ENCODE assay signal across 1 cellular context in the genomic region with DNA sequence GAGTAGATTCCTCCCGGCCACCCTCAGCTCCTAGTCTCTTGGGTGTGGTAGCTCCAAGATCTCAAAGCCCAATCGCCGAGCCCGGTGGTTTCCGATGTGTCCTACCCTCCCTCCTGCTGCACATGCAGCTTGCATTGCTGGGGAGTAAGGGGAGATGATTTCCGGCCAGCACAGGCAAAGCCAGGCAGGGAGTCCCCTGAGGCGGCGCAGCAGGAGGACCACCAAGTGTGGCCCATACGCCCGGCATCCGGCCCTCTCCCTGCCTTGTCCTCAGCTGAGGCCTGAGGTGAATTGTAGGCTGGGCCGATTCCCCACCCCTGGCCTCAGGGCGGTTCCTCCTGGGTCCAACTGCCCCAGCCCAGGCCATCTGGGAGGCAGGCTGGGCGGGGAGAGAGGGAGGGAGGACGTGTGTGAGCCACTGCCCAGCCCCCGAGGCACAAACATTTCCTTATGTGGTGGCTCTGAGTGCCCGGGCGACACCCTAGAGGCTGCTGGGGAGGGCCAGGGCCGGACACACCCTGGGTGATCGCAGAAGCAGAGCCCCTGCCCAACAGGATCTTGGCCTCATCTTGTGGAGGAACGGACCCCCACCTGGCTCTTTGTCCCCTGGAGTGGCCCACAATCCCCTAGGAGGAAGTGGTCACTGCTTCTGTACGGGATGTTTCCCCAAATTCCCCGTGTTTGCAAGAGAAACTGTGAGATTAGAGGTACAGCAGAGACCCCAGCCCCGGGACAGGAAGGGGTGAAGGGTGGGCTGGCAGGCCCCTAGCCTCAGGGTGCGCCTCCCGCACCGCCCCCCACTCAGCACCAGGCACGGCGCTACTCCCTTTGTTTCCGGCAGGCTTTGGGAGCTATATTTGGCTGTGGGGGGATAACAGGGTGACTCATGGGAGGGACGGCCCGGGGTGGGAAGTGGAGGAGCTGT.
A peak's percentile ranks its signal among the peaks of the same experiment; 100 is the strongest.
TF ChIP-seq lines count a peak whose summit lies in the region.

No MANE protein-coding gene starts in this region.

TF ChIP-seq in HEK293, 187 proteins besides CTCF, POLR2A, EP300 and RAD21 (continued from another document and continues in another):
- TF ChIP-seq, protein P1, sequence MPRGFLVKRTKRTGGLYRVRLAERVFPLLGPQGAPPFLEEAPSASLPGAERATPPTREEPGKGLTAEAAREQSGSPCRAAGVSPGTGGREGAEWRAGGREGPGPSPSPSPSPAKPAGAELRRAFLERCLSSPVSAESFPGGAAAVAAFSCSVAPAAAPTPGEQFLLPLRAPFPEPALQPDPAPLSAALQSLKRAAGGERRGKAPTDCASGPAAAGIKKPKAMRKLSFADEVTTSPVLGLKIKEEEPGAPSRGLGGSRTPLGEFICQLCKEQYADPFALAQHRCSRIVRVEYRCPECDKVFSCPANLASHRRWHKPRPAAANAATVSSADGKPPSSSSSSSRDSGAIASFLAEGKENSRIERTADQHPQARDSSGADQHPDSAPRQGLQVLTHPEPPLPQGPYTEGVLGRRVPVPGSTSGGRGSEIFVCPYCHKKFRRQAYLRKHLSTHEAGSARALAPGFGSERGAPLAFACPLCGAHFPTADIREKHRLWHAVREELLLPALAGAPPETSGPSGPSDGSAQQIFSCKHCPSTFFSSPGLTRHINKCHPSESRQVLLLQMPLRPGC (tag by site-specific recombination; IDR thresholded peaks at IDR 0.05), result no peak
- no peak for TF ChIP-seq ZNF133 (tag by site-specific recombination; IDR thresholded peaks at IDR 0.05)
- no peak for TF ChIP-seq MEIS1 (CRISPR knock-in tag; IDR thresholded peaks at IDR 0.05; ENCODE audit: borderline replicate concordance)
- TF ChIP-seq SCRT1 (tag by site-specific recombination; IDR thresholded peaks at IDR 0.05; ENCODE audit: borderline replicate concordance), result no peak
- TF ChIP-seq, protein P2, sequence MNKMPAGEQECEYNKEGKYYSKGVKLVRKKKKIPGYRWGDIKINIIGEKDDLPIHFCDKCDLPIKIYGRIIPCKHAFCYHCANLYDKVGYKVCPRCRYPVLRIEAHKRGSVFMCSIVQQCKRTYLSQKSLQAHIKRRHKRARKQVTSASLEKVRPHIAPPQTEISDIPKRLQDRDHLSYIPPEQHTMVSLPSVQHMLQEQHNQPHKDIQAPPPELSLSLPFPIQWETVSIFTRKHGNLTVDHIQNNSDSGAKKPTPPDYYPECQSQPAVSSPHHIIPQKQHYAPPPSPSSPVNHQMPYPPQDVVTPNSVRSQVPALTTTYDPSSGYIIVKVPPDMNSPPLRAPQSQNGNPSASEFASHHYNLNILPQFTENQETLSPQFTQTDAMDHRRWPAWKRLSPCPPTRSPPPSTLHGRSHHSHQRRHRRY (tag by site-specific recombination; IDR thresholded peaks at IDR 0.05), result no peak
- peak; percentile 51; the same call in 1 of the 2 replicates for TF ChIP-seq MZF1 (tag by site-specific recombination; IDR thresholded peaks at IDR 0.05; ENCODE audit: borderline replicate concordance)
- TF ChIP-seq BCL11B (tag by site-specific recombination; IDR thresholded peaks at IDR 0.05; ENCODE audit: low read depth), result no peak
- TF ChIP-seq FEZF1 (tag by site-specific recombination; IDR thresholded peaks at IDR 0.05), result no peak
- TF ChIP-seq ZNF514 (tag by site-specific recombination; IDR thresholded peaks at IDR 0.05), result no peak
- TF ChIP-seq YY1 (tag by site-specific recombination; IDR thresholded peaks at IDR 0.05), result no peak
- TF ChIP-seq, protein P3, sequence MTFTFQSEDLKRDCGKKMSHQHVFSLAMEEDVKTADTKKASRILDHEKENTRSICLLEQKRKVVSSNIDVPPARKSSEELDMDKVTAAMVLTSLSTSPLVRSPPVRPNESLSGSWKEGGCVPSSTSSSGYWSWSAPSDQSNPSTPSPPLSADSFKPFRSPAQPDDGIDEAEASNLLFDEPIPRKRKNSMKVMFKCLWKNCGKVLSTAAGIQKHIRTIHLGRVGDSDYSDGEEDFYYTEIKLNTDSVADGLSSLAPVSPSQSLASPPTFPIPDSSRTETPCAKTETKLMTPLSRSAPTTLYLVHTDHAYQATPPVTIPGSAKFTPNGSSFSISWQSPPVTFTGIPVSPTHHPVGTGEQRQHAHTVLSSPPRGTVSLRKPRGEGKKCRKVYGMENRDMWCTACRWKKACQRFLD (tag by site-specific recombination; IDR thresholded peaks at IDR 0.05), result no peak
- no peak for TF ChIP-seq HOXA7 (CRISPR knock-in tag; IDR thresholded peaks at IDR 0.05; ENCODE audit: borderline replicate concordance)
- no peak for TF ChIP-seq ZSCAN4 (tag by site-specific recombination; IDR thresholded peaks at IDR 0.05)
- TF ChIP-seq ZNF48 (tag by site-specific recombination; IDR thresholded peaks at IDR 0.05), result no peak
- TF ChIP-seq ZNF521 (tag by site-specific recombination; IDR thresholded peaks at IDR 0.05), result no peak
- TF ChIP-seq ZNF580 (tag by site-specific recombination; IDR thresholded peaks at IDR 0.05), result no peak
- TF ChIP-seq ZNF544 (tag by site-specific recombination; IDR thresholded peaks at IDR 0.05), result no peak
- no peak for TF ChIP-seq ZNF202 (tag by site-specific recombination; IDR thresholded peaks at IDR 0.05; ENCODE audit: borderline replicate concordance)
- TF ChIP-seq ZNF169 (tag by site-specific recombination; IDR thresholded peaks at IDR 0.05), result no peak
- peak; percentile 65; the same call in 1 of the 2 replicates for TF ChIP-seq ZNF561 (tag by site-specific recombination; IDR thresholded peaks at IDR 0.05; ENCODE audit: borderline replicate concordance)
- TF ChIP-seq KLF7 (tag by site-specific recombination; IDR thresholded peaks at IDR 0.05; ENCODE audit: borderline replicate concordance), result peak; percentile 99
- peak; percentile 74 for TF ChIP-seq SP7 (tag by site-specific recombination; IDR thresholded peaks at IDR 0.05)
- no peak for TF ChIP-seq ZNF670 (tag by site-specific recombination; IDR thresholded peaks at IDR 0.05; ENCODE audit: low read depth)
- peak; percentile 78 for TF ChIP-seq ZBTB44 (tag by site-specific recombination; IDR thresholded peaks at IDR 0.05)
- no peak for TF ChIP-seq ZNF792 (tag by site-specific recombination; IDR thresholded peaks at IDR 0.05)
- TF ChIP-seq ZNF211 (tag by site-specific recombination; IDR thresholded peaks at IDR 0.05; ENCODE audit: low read depth), result no peak
- no peak for TF ChIP-seq PBX3 (CRISPR knock-in tag; IDR thresholded peaks at IDR 0.05)
- TF ChIP-seq ZNF776 (tag by site-specific recombination; IDR thresholded peaks at IDR 0.05; ENCODE audit: borderline replicate concordance), result no peak
- no peak for TF ChIP-seq GFI1B (tag by site-specific recombination; IDR thresholded peaks at IDR 0.05)
- TF ChIP-seq ZBTB48 (tag by site-specific recombination; IDR thresholded peaks at IDR 0.05), result peak; percentile 67; the same call in 1 of the 2 replicates
- no peak for TF ChIP-seq ZNF148 (tag by site-specific recombination; IDR thresholded peaks at IDR 0.05; ENCODE audit: borderline replicate concordance)
- no peak for TF ChIP-seq TRIM28 (IDR thresholded peaks at IDR 0.05; ENCODE audit: borderline replicate concordance, low read length)
- TF ChIP-seq ZSCAN5A (tag by site-specific recombination; IDR thresholded peaks at IDR 0.05), result no peak
- 0 out of 2 replicates have a peak, but pooled peaks have one; percentile 9 for TF ChIP-seq ZFHX2 (tag by site-specific recombination; conservative IDR thresholded peaks at IDR 0.05)
- TF ChIP-seq GLIS1 (tag by site-specific recombination; IDR thresholded peaks at IDR 0.05), result peak; percentile 96
- TF ChIP-seq, protein P4, sequence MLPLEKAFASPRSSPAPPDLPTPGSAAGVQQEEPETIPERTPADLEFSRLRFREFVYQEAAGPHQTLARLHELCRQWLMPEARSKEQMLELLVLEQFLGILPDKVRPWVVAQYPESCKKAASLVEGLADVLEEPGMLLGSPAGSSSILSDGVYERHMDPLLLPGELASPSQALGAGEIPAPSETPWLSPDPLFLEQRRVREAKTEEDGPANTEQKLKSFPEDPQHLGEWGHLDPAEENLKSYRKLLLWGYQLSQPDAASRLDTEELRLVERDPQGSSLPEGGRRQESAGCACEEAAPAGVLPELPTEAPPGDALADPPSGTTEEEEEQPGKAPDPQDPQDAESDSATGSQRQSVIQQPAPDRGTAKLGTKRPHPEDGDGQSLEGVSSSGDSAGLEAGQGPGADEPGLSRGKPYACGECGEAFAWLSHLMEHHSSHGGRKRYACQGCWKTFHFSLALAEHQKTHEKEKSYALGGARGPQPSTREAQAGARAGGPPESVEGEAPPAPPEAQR (tag by site-specific recombination; IDR thresholded peaks at IDR 0.05), result no peak
- TF ChIP-seq KLF16 (tag by site-specific recombination; IDR thresholded peaks at IDR 0.05), result peak; percentile 57
- TF ChIP-seq, protein P5, sequence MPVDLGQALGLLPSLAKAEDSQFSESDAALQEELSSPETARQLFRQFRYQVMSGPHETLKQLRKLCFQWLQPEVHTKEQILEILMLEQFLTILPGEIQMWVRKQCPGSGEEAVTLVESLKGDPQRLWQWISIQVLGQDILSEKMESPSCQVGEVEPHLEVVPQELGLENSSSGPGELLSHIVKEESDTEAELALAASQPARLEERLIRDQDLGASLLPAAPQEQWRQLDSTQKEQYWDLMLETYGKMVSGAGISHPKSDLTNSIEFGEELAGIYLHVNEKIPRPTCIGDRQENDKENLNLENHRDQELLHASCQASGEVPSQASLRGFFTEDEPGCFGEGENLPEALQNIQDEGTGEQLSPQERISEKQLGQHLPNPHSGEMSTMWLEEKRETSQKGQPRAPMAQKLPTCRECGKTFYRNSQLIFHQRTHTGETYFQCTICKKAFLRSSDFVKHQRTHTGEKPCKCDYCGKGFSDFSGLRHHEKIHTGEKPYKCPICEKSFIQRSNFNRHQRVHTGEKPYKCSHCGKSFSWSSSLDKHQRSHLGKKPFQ (tag by site-specific recombination; IDR thresholded peaks at IDR 0.05), result no peak
- 0 out of 2 replicates have a peak, but pooled peaks have one; percentile 31 for TF ChIP-seq ZNF843 (tag by site-specific recombination; IDR thresholded peaks at IDR 0.05)
- TF ChIP-seq ZBTB21 (tag by site-specific recombination; IDR thresholded peaks at IDR 0.05), result no peak
- no peak for TF ChIP-seq ZNF555 (tag by site-specific recombination; conservative IDR thresholded peaks at IDR 0.05)
